Comparison of ENCODE assay signal across 21 cellular contexts in genomic region chr6:156053626-156054025, GRCh38.
DNase-seq lines count a peak whose midpoint lies in the region; ATAC-seq, FAIRE-seq and TF ChIP-seq lines count a peak whose summit lies in the region.
"Had no signal": no experiment of that assay in that cellular context is flagged by ENCODE, and none has a peak within 500 bp of the region (broad histone marks: within the 10 kb centered on the region; RNA-seq: fewer than 3 reads in every experiment).

No MANE protein-coding gene starts in this region.

- H3K4me3 ChIP-seq in HepG2 (replicated peaks in 1 of 3; ENCODE audit: insufficient read depth in 1 of 3, low read depth in 2 of 3, low read length in 3 of 3) = no peak overlapping the region
- H3K4me3 ChIP-seq in right lobe of liver = no peak overlapping the region
- H3K4me3 ChIP-seq in IMR-90 (ENCODE audit: insufficient read depth, low read depth, low read length) = no peak overlapping the region
- no peak overlapping the region for H3K4me3 ChIP-seq in K562
- H3K4me3 ChIP-seq: BLaER1 treated with 17β-estradiol and CSF1 and Interleukin-3, amounts not matched to agents 10 nM and 100 nM had no signal

- peaks cover 0 to 3% of the 10 kb centered on the region in 2 experiments; a peak in 1 of 5 replicates for H3K27me3 ChIP-seq in HepG2 (ENCODE audit: control insufficient read depth in 1 of 2, insufficient read depth in 2 of 2, low read length in 2 of 2)
- no peaks in the 10 kb centered on the region for H3K27me3 ChIP-seq in right lobe of liver
- H3K27me3 ChIP-seq in IMR-90 (ENCODE audit: control insufficient read depth, insufficient read depth, low read length) = no peaks in the 10 kb centered on the region
- H3K27me3 ChIP-seq in K562 (ENCODE audit: control insufficient read depth in 2 of 2, insufficient read depth in 2 of 2, low read length in 2 of 2) = no peaks in the 10 kb centered on the region
- H3K27me3 ChIP-seq: BLaER1 treated with 17β-estradiol and CSF1 and Interleukin-3, amounts not matched to agents 10 nM and 100 nM had no signal

- H2AFZ ChIP-seq in HepG2 (ENCODE audit: low read length) = no peak overlapping the region
- H2AFZ ChIP-seq in IMR-90 (replicated peaks; ENCODE audit: low read length, poor library complexity) = no peak overlapping the region
- H2AFZ ChIP-seq in K562 (ENCODE audit: low read depth, low read length) = no peak overlapping the region

- H3K9ac ChIP-seq in HepG2 (ENCODE audit: insufficient read depth, low read depth, low read length) = no peak overlapping the region
- no peak overlapping the region for H3K9ac ChIP-seq in IMR-90 (ENCODE audit: low read depth, low read length)
- H3K9ac ChIP-seq in K562 (ENCODE audit: insufficient read depth in 1 of 2, low read depth in 2 of 2, low read length in 2 of 2) = no peak overlapping the region
- H3K9ac ChIP-seq: BLaER1 treated with 17β-estradiol and CSF1 and Interleukin-3, amounts not matched to agents 10 nM and 100 nM had no signal

- in situ Hi-C loops in HepG2 (cut with HindIII; ENCODE audit: extremely low pct_ligation_motif_present, low pct_unique_long_range_greater_than_20kb) (no loop called here), IMR-90 (cut with MboI; ENCODE audit: low sequenced_read_pairs) (no loop called here), K562 (cut with MboI) (no loop called here)

- no peak overlapping the region for H3K18ac ChIP-seq in IMR-90 (ENCODE audit: low read depth, low read length)

- TF ChIP-seq CTCF in HepG2 (CRISPR knock-in tag; IDR thresholded peaks at IDR 0.05) (no peak), right lobe of liver (IDR thresholded peaks at IDR 0.05) (no peak), IMR-90 (conservative IDR thresholded peaks at IDR 0.05; ENCODE audit: low read depth, low read length) (no peak), K562 (IDR thresholded peaks at IDR 0.05 in 2 of 3, conservative IDR thresholded peaks at IDR 0.05 in 1 of 3; ENCODE audit: insufficient read depth in 2 of 3, low read depth in 1 of 3, low read length in 3 of 3) (no peak)

- H4K20me1 ChIP-seq in HepG2 (ENCODE audit: insufficient read depth, low read length) (no peaks in the 10 kb centered on the region), IMR-90 (ENCODE audit: insufficient read depth, low read length) (no peaks in the 10 kb centered on the region), K562 (replicated peaks; ENCODE audit: control insufficient read depth, insufficient read depth, low read length) (no peaks in the 10 kb centered on the region)
- H4K20me1 ChIP-seq: BLaER1 treated with 17β-estradiol and CSF1 and Interleukin-3, amounts not matched to agents 10 nM and 100 nM had no signal

- no peaks in the 10 kb centered on the region for H3K79me1 ChIP-seq in IMR-90 (ENCODE audit: low read depth in 1 of 2, low read length in 2 of 2)

- dilution Hi-C loops in IMR-90 (cut with HindIII; ENCODE audit: low sequenced_read_pairs, unreplicated experiment) = no loop called here

- H3K36me3 ChIP-seq in HepG2 (replicated peaks in 1 of 2; ENCODE audit: control insufficient read depth in 1 of 2, insufficient read depth in 2 of 2, low read length in 2 of 2) (no peaks in the 10 kb centered on the region), right lobe of liver (no peaks in the 10 kb centered on the region), IMR-90 (ENCODE audit: control insufficient read depth, insufficient read depth, low read length) (no peaks in the 10 kb centered on the region), K562 (ENCODE audit: control insufficient read depth, insufficient read depth, low read length) (no peaks in the 10 kb centered on the region)
- H3K36me3 ChIP-seq: BLaER1 treated with 17β-estradiol and CSF1 and Interleukin-3, amounts not matched to agents 10 nM and 100 nM had no signal

- H3K4me1 ChIP-seq in HepG2 (ENCODE audit: insufficient read depth, low read length) (no peaks in the 10 kb centered on the region), right lobe of liver (no peaks in the 10 kb centered on the region), IMR-90 (ENCODE audit: control insufficient read depth, insufficient read depth, low read length) (no peaks in the 10 kb centered on the region), K562 (replicated peaks in 1 of 2; ENCODE audit: control insufficient read depth in 2 of 2, insufficient read depth in 2 of 2, low read length in 2 of 2) (no peaks in the 10 kb centered on the region)
- H3K4me1 ChIP-seq: BLaER1 treated with 17β-estradiol and CSF1 and Interleukin-3, amounts not matched to agents 10 nM and 100 nM; Caco-2 had no signal

- H4K5ac ChIP-seq in IMR-90 (ENCODE audit: low read depth, low read length) = no peak overlapping the region

- H2BK5ac ChIP-seq in IMR-90 (ENCODE audit: low read depth, low read length, poor library complexity, severe bottlenecking) = no peak overlapping the region

- H2BK15ac ChIP-seq in IMR-90 (ENCODE audit: low read depth, low read length) = no peak overlapping the region

- no TSS peak for BruUV-seq in HepG2 (replicated peaks; lab: Mats Ljungman, UMichigan)
- no TSS peak for BruUV-seq in IMR-90 (replicated peaks; lab: Mats Ljungman, UMichigan)
- no TSS peak for BruUV-seq in K562 (replicated peaks; lab: Mats Ljungman, UMichigan)

- no peak overlapping the region for H4K91ac ChIP-seq in IMR-90 (ENCODE audit: insufficient read depth, low read depth, low read length)

- no peak overlapping the region for H2AK5ac ChIP-seq in IMR-90 (ENCODE audit: low read depth, low read length)

- H3K23ac ChIP-seq in IMR-90 (ENCODE audit: low read depth, low read length) = no peak overlapping the region

- H4K8ac ChIP-seq in IMR-90 (ENCODE audit: low read depth in 2 of 2, low read length in 2 of 2) = no peak overlapping the region

- no peak overlapping the region for H3K4ac ChIP-seq in IMR-90 (ENCODE audit: low read depth, low read length)

- DNase-seq in HepG2 (ENCODE audit: low spot score) (no peak), right lobe of liver (no peak), IMR-90 (no peak), K562 (ENCODE audit: extremely low read depth in 1 of 4, low spot score in 3 of 4) (no peak), RPMI8226 (no peak), retina (no peak)
- DNase-seq: 8988T; AML-193; Caco-2; Calu3; CD4-positive, alpha-beta T cell; CD8-positive, alpha-beta T cell; DMS79 treated with DMSO at 0.1 percent for 48 hours; GF-D8 had no signal

- H3K79me2 ChIP-seq in HepG2 (ENCODE audit: insufficient read depth, low read length) (no peaks in the 10 kb centered on the region), K562 (ENCODE audit: control insufficient read depth, insufficient read depth, low read length) (no peaks in the 10 kb centered on the region)

- intact Hi-C loops in HepG2 (cut with micrococcal nuclease; ENCODE audit: unreplicated experiment) (no loop called here), right lobe of liver (cut with DNase I) (no loop called here), IMR-90 (cut with micrococcal nuclease) (no loop called here), K562 (cut with micrococcal nuclease) (no loop called here)

- TF ChIP-seq POLR2A in HepG2 (IDR thresholded peaks at IDR 0.05; ENCODE audit: insufficient read depth in 1 of 2, low read depth in 2 of 2, low read length in 2 of 2) = no peak
- no peak for TF ChIP-seq POLR2A in right lobe of liver (IDR thresholded peaks at IDR 0.05)
- TF ChIP-seq POLR2A in IMR-90 (IDR thresholded peaks at IDR 0.05; ENCODE audit: low read depth, low read length) = no peak
- no peak for TF ChIP-seq POLR2A in K562 (conservative IDR thresholded peaks at IDR 0.05)

- H2BK20ac ChIP-seq in IMR-90 (ENCODE audit: low read depth, low read length) = no peak overlapping the region

- POLR2A ChIA-PET in HepG2 (lab: Yijun Ruan, JAX) (no interaction called here), IMR-90 (lab: Charles Lee; ENCODE audit: unreplicated experiment) (no interaction called here), K562 (lab: Yijun Ruan, JAX) (no interaction called here)

- H3K9me3 ChIP-seq in HepG2 (ENCODE audit: low read length) (0 out of 2 replicates have a peak, but pooled peaks cover 5% of the 10 kb centered on the region), right lobe of liver (no peaks in the 10 kb centered on the region), IMR-90 (ENCODE audit: control insufficient read depth, insufficient read depth, low read length) (no peaks in the 10 kb centered on the region), K562 (replicated peaks; ENCODE audit: control insufficient read depth, insufficient read depth, low read depth, low read length) (no peaks in the 10 kb centered on the region; the same call in 1 of the 2 replicates)
- H3K9me3 ChIP-seq: Caco-2 had no signal

- no peak overlapping the region for H3K14ac ChIP-seq in IMR-90 (replicated peaks; ENCODE audit: low read depth, low read length)

- TF ChIP-seq RAD21 in HepG2 (CRISPR knock-in tag; IDR thresholded peaks at IDR 0.05) = no peak
- no peak for TF ChIP-seq RAD21 in IMR-90 (IDR thresholded peaks at IDR 0.05; ENCODE audit: low read length)
- TF ChIP-seq RAD21 in K562 (CRISPR knock-in tag; conservative IDR thresholded peaks at IDR 0.05 in 1 of 2, IDR thresholded peaks at IDR 0.05 in 1 of 2) = no peak

- no peak for ATAC-seq in HepG2
- no peak for ATAC-seq in right lobe of liver
- ATAC-seq in IMR-90 (ENCODE audit: low read depth) = no peak
- ATAC-seq in K562 = no peak
- ATAC-seq: CD8-positive, alpha-beta T cell had no signal

- H3K56ac ChIP-seq in IMR-90 (ENCODE audit: extremely low read depth, insufficient read depth, low read length) = no peak overlapping the region

- peak overlapping the region; percentile 39 for H2AK9ac ChIP-seq in IMR-90 (replicated peaks; ENCODE audit: low read depth, low read length, poor library complexity)

- H3K9me1 ChIP-seq in IMR-90 (ENCODE audit: insufficient read depth, low read length) (no peaks in the 10 kb centered on the region), K562 (ENCODE audit: control insufficient read depth, insufficient read depth, low read length) (no peaks in the 10 kb centered on the region)

- H2BK120ac ChIP-seq in IMR-90 (ENCODE audit: low read depth, low read length) = no peak overlapping the region

- whole genome bisulfite sequencing in HepG2 (ENCODE audit: low lambda C conversion rate) = 20% methylated on average over 13 of the region's 13 CpGs
- 60% methylated on average over 7 of the region's 13 CpGs for WGBS in right lobe of liver (ENCODE audit: insufficient coverage, low coverage, low lambda C conversion rate, missing lambda C conversion rate)
- WGBS in IMR-90 (ENCODE audit: extremely low coverage in 2 of 2, insufficient read length in 1 of 2), 2 experiments = 83% methylated on average over 9 of the region's 13 CpGs; no CpG with 5 or more reads in 1 of the 2 experiments
- WGBS in K562 (ENCODE audit: insufficient coverage, low coverage, missing lambda C conversion rate) = 2% methylated on average over 13 of the region's 13 CpGs

- H3K4me2 ChIP-seq in HepG2 (ENCODE audit: low read depth, low read length) (no peak overlapping the region), IMR-90 (ENCODE audit: low read depth, low read length) (no peak overlapping the region), K562 (ENCODE audit: insufficient read depth, low read length) (no peak overlapping the region)
- H3K4me2 ChIP-seq: BLaER1 treated with 17β-estradiol and CSF1 and Interleukin-3, amounts not matched to agents 10 nM and 100 nM had no signal

- CTCF ChIA-PET in HepG2 (lab: Yijun Ruan, JAX; ENCODE audit: low intra/inter-chr PET ratio, low total read pairs) (no interaction called here), IMR-90 (lab: Yijun Ruan, JAX) (no interaction called here), K562 (lab: Yijun Ruan, JAX; ENCODE audit: low intra/inter-chr PET ratio) (no interaction called here)

- no peak overlapping the region for H3K27ac ChIP-seq in HepG2 (ENCODE audit: extremely low read length, insufficient read depth, low read length)
- no peak overlapping the region for H3K27ac ChIP-seq in right lobe of liver
- H3K27ac ChIP-seq in IMR-90 (ENCODE audit: insufficient read depth, low read length) = no peak overlapping the region
- no peak overlapping the region for H3K27ac ChIP-seq in K562 (ENCODE audit: extremely low read depth, low read depth, low read length)
- H3K27ac ChIP-seq: BLaER1 treated with 17β-estradiol and CSF1 and Interleukin-3, amounts not matched to agents 10 nM and 100 nM; C4-2B had no signal

- TF ChIP-seq EP300 in HepG2 (IDR thresholded peaks at IDR 0.05; ENCODE audit: low read depth in 2 of 2, low read length in 2 of 2) = no peak
- TF ChIP-seq EP300 in HepG2 (CRISPR knock-in tag; IDR thresholded peaks at IDR 0.05; ENCODE audit: borderline replicate concordance) = no peak
- no peak for TF ChIP-seq EP300 in K562 (IDR thresholded peaks at IDR 0.05; ENCODE audit: low read length)

- FAIRE-seq in HepG2 (lab: Jason Lieb, UNC) (no peak), K562 (lab: Jason Lieb, UNC) (no peak)
- FAIRE-seq: A204.1, D721Med, G401.6, GM12891, GM19239 had no signal

Comparison
In these comparisons a context has a peak if more than half of its experiments do, and no peak if none do; other contexts are left out.
1. Of the 241 proteins assayed by ChIP-seq in both HepG2 and K562: peak only in HepG2: MAFF and MAFK; only in K562: MAFG; in both: none; in neither: 238.